ENCODE assay signal across 11 cellular contexts in the genomic region with DNA sequence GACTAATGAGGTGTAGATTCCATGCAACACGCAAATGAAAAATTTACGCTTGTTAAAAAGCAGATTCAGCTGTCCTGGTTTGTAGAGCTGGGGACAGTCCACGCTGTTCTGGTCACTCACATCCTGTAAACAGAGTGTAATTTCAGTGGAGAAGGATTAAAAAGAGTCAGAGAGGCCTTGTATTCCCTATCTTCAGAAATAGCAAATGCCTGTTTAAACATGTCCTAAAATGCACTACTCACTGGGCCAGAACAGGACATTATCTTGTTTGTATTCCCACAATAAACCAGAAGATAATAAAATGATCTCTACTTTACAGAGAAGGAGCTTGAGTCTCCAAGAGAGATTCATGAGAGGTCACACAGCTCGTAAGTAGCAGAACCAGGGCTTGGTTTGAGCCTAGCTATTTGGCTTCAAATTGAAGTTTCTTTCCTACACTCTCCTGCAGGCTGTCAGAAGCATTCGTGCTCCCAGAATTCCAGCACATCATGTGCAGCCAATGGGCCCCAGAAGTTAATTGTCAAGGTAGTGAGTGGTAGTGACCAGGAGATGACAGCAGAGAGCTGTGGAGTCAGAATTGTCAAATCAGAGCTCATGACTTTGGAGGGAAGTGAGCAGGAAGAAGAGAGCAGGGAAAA.
DNase-seq lines count a peak whose midpoint lies in the region; ATAC-seq and TF ChIP-seq lines count a peak whose summit lies in the region.
"Had no signal": no experiment of that assay in that cellular context is flagged by ENCODE, and none has a peak within 500 bp of the region (broad histone marks: within the 10 kb centered on the region; RNA-seq: fewer than 3 reads in every experiment).

No MANE protein-coding gene starts in this region.

- H3K4me3 ChIP-seq in H7 (ENCODE audit: insufficient read depth, low read depth, low read length), result no peak overlapping the region

- H3K4me3 Mint-ChIP-seq in WTC11, result no peak overlapping the region
- H3K4me3 Mint-ChIP-seq in stimulated activated effector memory CD8-positive, alpha-beta T cell treated with anti-CD3 and anti-CD28 coated beads, Interleukin-12 subunit alpha, Interleukin-12 subunit beta, amount 100 ng/mL, for 72 hours, result no peak overlapping the region
- H3K4me3 Mint-ChIP-seq: naive B cell; stimulated activated naive CD8-positive, alpha-beta T cell treated with anti-CD3 and anti-CD28 coated beads, Interleukin-15, Interleukin-2, amounts not matched to agents 100 ng/mL and 50 ng/mL, for 24 hours had no signal

- peak; percentile 96 for ATAC-seq in WTC11
- ATAC-seq in stimulated activated effector memory CD8-positive, alpha-beta T cell treated with anti-CD3 and anti-CD28 coated beads, Interleukin-12 subunit alpha, Interleukin-12 subunit beta, amount 100 ng/mL, for 72 hours, result no peak
- ATAC-seq in GM21737 (IDR thresholded peaks at IDR 0.05; ENCODE audit: unreplicated experiment), result no peak
- no peak for ATAC-seq in HG03571 (IDR thresholded peaks at IDR 0.05; ENCODE audit: unreplicated experiment)

- H3K36me3 Mint-ChIP-seq in WTC11, result no peaks in the 10 kb centered on the region
- H3K36me3 Mint-ChIP-seq in stimulated activated effector memory CD8-positive, alpha-beta T cell treated with anti-CD3 and anti-CD28 coated beads, Interleukin-12 subunit alpha, Interleukin-12 subunit beta, amount 100 ng/mL, for 72 hours, result peaks cover 18% of the 10 kb centered on the region
- H3K36me3 Mint-ChIP-seq: naive B cell had no signal

- H3K4me1 Mint-ChIP-seq in WTC11, result peaks cover 12% of the 10 kb centered on the region
- H3K4me1 Mint-ChIP-seq in stimulated activated effector memory CD8-positive, alpha-beta T cell treated with anti-CD3 and anti-CD28 coated beads, Interleukin-12 subunit alpha, Interleukin-12 subunit beta, amount 100 ng/mL, for 72 hours, result no peaks in the 10 kb centered on the region
- H3K4me1 Mint-ChIP-seq: naive B cell had no signal

- DNase-seq in H7, result peak; percentile 24
- DNase-seq in WTC11 (ENCODE audit: low spot score), result peak; percentile 53
- DNase-seq in iPS-NIHi11 (ENCODE audit: low spot score), result peak; percentile 61
- DNase-seq in stimulated activated effector memory CD8-positive, alpha-beta T cell treated with anti-CD3 and anti-CD28 coated beads, Interleukin-12 subunit alpha, Interleukin-12 subunit beta, amount 100 ng/mL, for 72 hours (ENCODE audit: low spot score in 2 of 2), result no peak
- DNase-seq in NCI-H2081 treated with DMSO at 0.1 percent for 48 hours (lab: John Stamatoyannopoulos, UW), result no peak
- no peak for DNase-seq in activated CD4-positive, alpha-beta T cell treated with anti-CD3 and anti-CD28 coated beads for 1 hour
- DNase-seq: naive B cell, SK-N-SH had no signal

- H3K9me3 Mint-ChIP-seq in WTC11, result no peaks in the 10 kb centered on the region
- H3K9me3 Mint-ChIP-seq in stimulated activated effector memory CD8-positive, alpha-beta T cell treated with anti-CD3 and anti-CD28 coated beads, Interleukin-12 subunit alpha, Interleukin-12 subunit beta, amount 100 ng/mL, for 72 hours, result no peaks in the 10 kb centered on the region
- H3K9me3 Mint-ChIP-seq: naive B cell; stimulated activated naive CD8-positive, alpha-beta T cell treated with anti-CD3 and anti-CD28 coated beads, Interleukin-15, Interleukin-2, amounts not matched to agents 100 ng/mL and 50 ng/mL, for 24 hours had no signal

- no peak overlapping the region for H3K27ac Mint-ChIP-seq in WTC11
- peak overlapping the region; percentile 48 for H3K27ac Mint-ChIP-seq in stimulated activated effector memory CD8-positive, alpha-beta T cell treated with anti-CD3 and anti-CD28 coated beads, Interleukin-12 subunit alpha, Interleukin-12 subunit beta, amount 100 ng/mL, for 72 hours
- H3K27ac Mint-ChIP-seq: stimulated activated naive CD8-positive, alpha-beta T cell treated with anti-CD3 and anti-CD28 coated beads, Interleukin-15, Interleukin-2, amounts not matched to agents 100 ng/mL and 50 ng/mL, for 24 hours had no signal

- H3K27me3 Mint-ChIP-seq in WTC11 (ENCODE audit: low read depth), result no peaks in the 10 kb centered on the region
- H3K27me3 Mint-ChIP-seq: naive B cell; stimulated activated naive CD8-positive, alpha-beta T cell treated with anti-CD3 and anti-CD28 coated beads, Interleukin-15, Interleukin-2, amounts not matched to agents 100 ng/mL and 50 ng/mL, for 24 hours had no signal

- CTCF ChIA-PET in WTC11 (lab: Charles Lee), result interaction anchor here (0.6 to 3.9 kb wide), 56 partner anchors 10 to 1015 kb away, joined by 3 to 114 read pairs (median 5); a partner anchor contains a TSS

- peak; percentile 56; the same call in 1 of the 2 replicates for TF ChIP-seq CTCF in WTC11 (IDR thresholded peaks at IDR 0.05)

- H3K36me3 ChIP-seq in H7 (replicated peaks; ENCODE audit: control insufficient read depth, insufficient read depth, low read length), result no peaks in the 10 kb centered on the region

- H3K27me3 ChIP-seq in H7 (ENCODE audit: control insufficient read depth, insufficient read depth, low read length), result no peaks in the 10 kb centered on the region

- POLR2A ChIA-PET in WTC11 (lab: Charles Lee), result interaction anchor here (1.1 to 1.9 kb wide), 2 partner anchors 127 to 131 kb away, joined by 3 to 9 read pairs; no protein-coding TSS in a partner anchor

TF ChIP-seq in WTC11, 78 proteins besides CTCF, POLR2A, EP300 and RAD21:
- TF ChIP-seq, protein P1, sequence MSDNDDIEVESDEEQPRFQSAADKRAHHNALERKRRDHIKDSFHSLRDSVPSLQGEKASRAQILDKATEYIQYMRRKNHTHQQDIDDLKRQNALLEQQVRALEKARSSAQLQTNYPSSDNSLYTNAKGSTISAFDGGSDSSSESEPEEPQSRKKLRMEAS (CRISPR knock-in tag; IDR thresholded peaks at IDR 0.05), result peak; percentile 69; the same call in 1 of the 2 replicates
- TF ChIP-seq, protein P2, sequence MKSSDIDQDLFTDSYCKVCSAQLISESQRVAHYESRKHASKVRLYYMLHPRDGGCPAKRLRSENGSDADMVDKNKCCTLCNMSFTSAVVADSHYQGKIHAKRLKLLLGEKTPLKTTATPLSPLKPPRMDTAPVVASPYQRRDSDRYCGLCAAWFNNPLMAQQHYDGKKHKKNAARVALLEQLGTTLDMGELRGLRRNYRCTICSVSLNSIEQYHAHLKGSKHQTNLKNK (CRISPR knock-in tag; IDR thresholded peaks at IDR 0.05), result no peak
- TF ChIP-seq, protein P3, sequence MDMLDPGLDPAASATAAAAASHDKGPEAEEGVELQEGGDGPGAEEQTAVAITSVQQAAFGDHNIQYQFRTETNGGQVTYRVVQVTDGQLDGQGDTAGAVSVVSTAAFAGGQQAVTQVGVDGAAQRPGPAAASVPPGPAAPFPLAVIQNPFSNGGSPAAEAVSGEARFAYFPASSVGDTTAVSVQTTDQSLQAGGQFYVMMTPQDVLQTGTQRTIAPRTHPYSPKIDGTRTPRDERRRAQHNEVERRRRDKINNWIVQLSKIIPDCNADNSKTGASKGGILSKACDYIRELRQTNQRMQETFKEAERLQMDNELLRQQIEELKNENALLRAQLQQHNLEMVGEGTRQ (CRISPR knock-in tag; IDR thresholded peaks at IDR 0.05), result 0 out of 2 replicates have a peak, but pooled peaks have one; percentile 32

Comparison
In these comparisons a context has a peak if more than half of its experiments do, and no peak if none do; other contexts are left out.
1. DNase-seq: peak in H7 (single experiment), WTC11 (single experiment) and iPS-NIHi11 (single experiment); none in stimulated activated effector memory CD8-positive, alpha-beta T cell treated with anti-CD3 and anti-CD28 coated beads, Interleukin-12 subunit alpha, Interleukin-12 subunit beta, amount 100 ng/mL, for 72 hours (0 of 2), NCI-H2081 treated with DMSO at 0.1 percent for 48 hours (single experiment) and activated CD4-positive, alpha-beta T cell treated with anti-CD3 and anti-CD28 coated beads for 1 hour (single experiment).